Comparison of ENCODE assay signal across 9 cellular contexts in genomic region chr17:76261421-76262215, GRCh38. TPM values are rescaled to one million over a fixed set of nuclear protein-coding genes. Genes with fewer than 3 reads are reported as not detected.
DNase-seq lines count a peak whose midpoint lies in the region; ATAC-seq and TF ChIP-seq lines count a peak whose summit lies in the region.
"Had no signal": no experiment of that assay in that cellular context is flagged by ENCODE, and none has a peak within 500 bp of the region (broad histone marks: within the 10 kb centered on the region; RNA-seq: fewer than 3 reads in every experiment).

No MANE protein-coding gene starts in this region.

- peaks cover 13% of the 10 kb centered on the region for H3K79me2 ChIP-seq in mammary epithelial cell (ENCODE audit: insufficient read depth, low read length)

- POLR2A ChIA-PET in activated B cell treated with CpG ODN at 0.5 μM for 24 hours (lab: Charles Lee) = interaction anchor here (0.6 to 17.7 kb wide), 9 partner anchors 9 to 221 kb away, joined by 4 to 481 read pairs (median 13); no protein-coding TSS in a partner anchor

- peak overlapping the region; percentile 94 for H3K27ac Mint-ChIP-seq in activated B cell treated with CpG ODN at 0.5 μM for 24 hours

- H3K4me1 ChIP-seq in breast epithelium (peaks cover under 1 to 14% of the 10 kb centered on the region in 2 donors), mammary epithelial cell (ENCODE audit: insufficient read depth, low read length) (peaks cover 35% of the 10 kb centered on the region), suprapubic skin (peaks cover 59% of the 10 kb centered on the region)

- H3K27me3 Mint-ChIP-seq in activated B cell treated with CpG ODN at 0.5 μM for 24 hours = no peaks in the 10 kb centered on the region

- H3K4me3 ChIP-seq in breast epithelium (no peak overlapping the region), mammary epithelial cell (replicated peaks in 1 of 3; ENCODE audit: insufficient read depth in 1 of 3, low read depth in 2 of 3, low read length in 3 of 3) (no peak overlapping the region), suprapubic skin (no peak overlapping the region)

- CTCF ChIA-PET in mammary epithelial cell (lab: Charles Lee; ENCODE audit: low non-redundant PET) = no interaction called here
- CTCF ChIA-PET in activated B cell treated with CpG ODN at 0.5 μM for 24 hours (lab: Charles Lee) = interaction anchor here (0.9 to 3.5 kb wide), 6 partner anchors 11 to 81 kb away, joined by 3 to 28 read pairs (median 5); no protein-coding TSS in a partner anchor

- H3K9ac ChIP-seq in mammary epithelial cell (ENCODE audit: insufficient read depth, low read length) = no peak overlapping the region

- no peak for TF ChIP-seq POLR2A in breast epithelium (IDR thresholded peaks at IDR 0.05)
- TF ChIP-seq POLR2A in suprapubic skin (IDR thresholded peaks at IDR 0.05) = no peak

- no peaks in the 10 kb centered on the region for H3K36me3 ChIP-seq in breast epithelium
- H3K36me3 ChIP-seq in mammary epithelial cell (ENCODE audit: insufficient read depth, low read length) = no peaks in the 10 kb centered on the region
- no peaks in the 10 kb centered on the region for H3K36me3 ChIP-seq in suprapubic skin

- 90% methylated on average over 19 of the region's 23 CpGs for WGBS in mammary epithelial cell (ENCODE audit: low coverage, missing lambda C conversion rate)
- 88% methylated on average over 23 of the region's 23 CpGs for WGBS in suprapubic skin

- intact Hi-C loops in breast epithelium (cut with DNase I; ENCODE audit: low total_unique reads) (no loop called here), mammary epithelial cell (cut with micrococcal nuclease) (no loop called here), activated B cell treated with CpG ODN at 0.5 μM for 24 hours (cut with micrococcal nuclease) (loop anchor here (10.0 kb wide), 1 partner anchor 967 kb away; no protein-coding TSS in a partner anchor)

- no peak overlapping the region for H3K4me2 ChIP-seq in mammary epithelial cell (ENCODE audit: insufficient read depth, low read depth, low read length)

- no peak for ATAC-seq in activated B cell treated with CpG ODN at 0.5 μM for 24 hours (ENCODE audit: low read depth)
- no peak for ATAC-seq in HG03469 (IDR thresholded peaks at IDR 0.05; ENCODE audit: unreplicated experiment)
- ATAC-seq in GM21717 (IDR thresholded peaks at IDR 0.05; ENCODE audit: unreplicated experiment) = no peak

- TF ChIP-seq CTCF in breast epithelium (IDR thresholded peaks at IDR 0.05) = no peak
- TF ChIP-seq CTCF in mammary epithelial cell (conservative IDR thresholded peaks at IDR 0.05 in 1 of 2, IDR thresholded peaks at IDR 0.05 in 1 of 2; ENCODE audit: extremely low read depth in 1 of 2, insufficient read depth in 1 of 2, low read depth in 1 of 2, low read length in 2 of 2) = no peak
- no peak for TF ChIP-seq CTCF in activated B cell treated with CpG ODN at 0.5 μM for 24 hours (IDR thresholded peaks at IDR 0.05)
- TF ChIP-seq CTCF in suprapubic skin (IDR thresholded peaks at IDR 0.05) = no peak

- H3K27ac ChIP-seq in breast epithelium (peak overlapping the region; percentile 88 to 97), mammary epithelial cell (ENCODE audit: insufficient read depth, low read depth, low read length) (no peak overlapping the region), layer of hippocampus (ENCODE audit: low read depth, low read length) (peak overlapping the region; percentile 35), suprapubic skin (peak overlapping the region; percentile 78)

- H3K27me3 ChIP-seq in breast epithelium (no peaks in the 10 kb centered on the region), mammary epithelial cell (ENCODE audit: insufficient read depth, low read length) (no peaks in the 10 kb centered on the region), layer of hippocampus (ENCODE audit: control insufficient read depth, insufficient read depth, low read length) (no peaks in the 10 kb centered on the region), suprapubic skin (no peaks in the 10 kb centered on the region)

- no peak overlapping the region for H2AFZ ChIP-seq in mammary epithelial cell (ENCODE audit: low read depth, low read length)

- H3K4me3 Mint-ChIP-seq in activated B cell treated with CpG ODN at 0.5 μM for 24 hours = peak overlapping the region; percentile 68

- DNase-seq in breast epithelium (ENCODE audit: low spot score in 2 of 2) (no peak), mammary epithelial cell (no peak), activated B cell treated with CpG ODN at 0.5 μM for 24 hours (no peak), suprapubic skin (ENCODE audit: low spot score in 2 of 2) (no peak), NCI-H2029 (lab: John Stamatoyannopoulos, UW) (no peak)
- DNase-seq: cerebellar nuclear complex had no signal

- in situ Hi-C loops in mammary epithelial cell (cut with MboI; ENCODE audit: low sequenced_read_pairs in 2 of 2) = no loop called here

- no TSS peak for BruUV-seq in mammary epithelial cell (replicated peaks; lab: Mats Ljungman, UMichigan)

- H3K36me3 Mint-ChIP-seq in activated B cell treated with CpG ODN at 0.5 μM for 24 hours (ENCODE audit: low read depth) = peaks cover 6% of the 10 kb centered on the region

- no peaks in the 10 kb centered on the region for H3K9me3 Mint-ChIP-seq in activated B cell treated with CpG ODN at 0.5 μM for 24 hours

- TF ChIP-seq EP300 in suprapubic skin (IDR thresholded peaks at IDR 0.05) = no peak

- H3K9me3 ChIP-seq in breast epithelium (no peaks in the 10 kb centered on the region), mammary epithelial cell (replicated peaks; ENCODE audit: insufficient read depth, low read length) (no peaks in the 10 kb centered on the region), suprapubic skin (no peaks in the 10 kb centered on the region)

- peaks cover 60% of the 10 kb centered on the region for H3K4me1 Mint-ChIP-seq in activated B cell treated with CpG ODN at 0.5 μM for 24 hours

- no peaks in the 10 kb centered on the region for H4K20me1 ChIP-seq in mammary epithelial cell (ENCODE audit: insufficient read depth, low read length)

- dilution Hi-C loops in mammary epithelial cell (cut with HindIII; ENCODE audit: low sequenced_read_pairs) = no loop called here

RNA-seq across cellular contexts. Expression of gene UBALD2, which starts 3.5 kb away (rescaled TPM):
- 10 to 100 TPM; 11.1 to 15.1 (median 13.0) TPM for total RNA-seq in breast epithelium
- 10 to 100 TPM in 1 of 2 donors, 1 to 10 TPM in 1; 5.7 to 54.7 TPM for total RNA-seq in mammary epithelial cell
- 15.3 TPM for polyA plus RNA-seq in mammary epithelial cell
- polyA minus RNA-seq in mammary epithelial cell = 9.2 TPM
- total RNA-seq in activated B cell treated with CpG ODN at 0.5 μM for 24 hours = 144 and 152 TPM in 2 replicates
- total RNA-seq in suprapubic skin = 10 to 100 TPM; 24.8 to 42.7 (median 35.6) TPM

RNA-seq across cellular contexts. Expression of gene RNF157, which starts 21.3 kb away (rescaled TPM):
- 1 to 10 TPM; 3.1 to 7.8 (median 4.3) TPM for total RNA-seq in breast epithelium
- total RNA-seq in mammary epithelial cell = not detected
- 0.07 TPM for polyA plus RNA-seq in mammary epithelial cell
- polyA minus RNA-seq in mammary epithelial cell = not detected
- 3.1 and 3.5 TPM in 2 replicates for total RNA-seq in activated B cell treated with CpG ODN at 0.5 μM for 24 hours
- total RNA-seq in suprapubic skin = 1 to 10 TPM in 3 of 4 donors, under 1 TPM in 1; 0.85 to 3.4 (median 1.3) TPM

RNA-seq across cellular contexts. Expression of gene QRICH2, which starts 46.5 kb away (rescaled TPM):
- total RNA-seq in breast epithelium (1 to 10 TPM; 3.0 to 4.3 (median 3.8) TPM), mammary epithelial cell (1 to 10 TPM; 3.7 to 3.9 TPM), activated B cell treated with CpG ODN at 0.5 μM for 24 hours (2.0 and 2.2 TPM in 2 replicates), suprapubic skin (1 to 10 TPM; 2.3 to 3.1 (median 2.7) TPM)
- 1.3 TPM for polyA plus RNA-seq in mammary epithelial cell
- polyA minus RNA-seq in mammary epithelial cell = 1.3 TPM
